In the genomic region with DNA sequence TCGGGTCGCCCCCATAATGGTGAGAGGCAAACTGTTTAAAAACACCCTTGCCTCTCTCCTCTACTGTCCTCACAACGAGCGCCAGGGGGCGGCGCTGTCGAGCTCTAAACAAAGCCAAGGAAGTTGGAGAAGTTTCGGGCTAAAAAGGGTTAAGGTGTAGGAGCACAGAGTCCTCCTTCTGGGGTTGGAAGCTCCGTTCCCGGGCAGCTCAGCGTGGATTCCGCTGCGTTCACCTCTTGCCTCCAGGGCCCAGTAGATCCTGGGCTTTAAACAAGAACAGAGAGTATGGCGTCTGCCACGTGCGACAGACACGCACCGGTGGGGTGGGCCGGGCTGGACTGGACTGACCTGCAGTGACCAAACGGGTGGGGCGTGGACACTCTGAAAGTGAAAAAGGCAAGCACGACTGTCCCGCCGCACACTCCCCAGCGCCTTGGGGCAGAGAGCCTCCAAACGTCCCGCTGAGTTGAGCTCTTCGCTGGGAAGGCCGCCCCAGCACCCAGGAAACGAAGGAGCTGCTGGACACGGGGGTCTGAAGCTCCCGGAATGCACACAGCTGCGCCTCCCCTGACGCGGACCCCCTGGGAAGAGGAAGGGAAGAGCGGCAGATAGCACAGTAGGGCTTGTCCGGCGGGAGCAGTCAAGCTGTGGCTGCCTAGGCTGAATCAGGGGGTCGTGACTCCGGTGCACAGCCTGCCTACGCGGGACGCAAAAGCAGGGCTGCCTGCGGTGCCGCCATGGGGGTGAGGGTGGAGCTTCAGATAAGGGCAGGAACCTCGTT, we compare ENCODE assay signal across 9 cellular contexts. TPM values are rescaled to one million over a fixed set of nuclear protein-coding genes. Genes with fewer than 3 reads are reported as not detected.
DNase-seq lines count a peak whose midpoint lies in the region; ATAC-seq, FAIRE-seq and TF ChIP-seq lines count a peak whose summit lies in the region.
"Had no signal": no experiment of that assay in that cellular context is flagged by ENCODE, and none has a peak within 500 bp of the region (broad histone marks: within the 10 kb centered on the region; RNA-seq: fewer than 3 reads in every experiment).

No MANE protein-coding gene starts in this region.

- peak; percentile 72 for TF ChIP-seq POLR2A in K562 (conservative IDR thresholded peaks at IDR 0.05)

- no peak overlapping the region for H3K27ac Mint-ChIP-seq in naive thymus-derived CD8-positive, alpha-beta T cell

- peak overlapping the region; percentile 96 for H2AFZ ChIP-seq in K562 (ENCODE audit: low read depth, low read length)

- H3K4me1 ChIP-seq in K562 (replicated peaks in 1 of 2; ENCODE audit: control insufficient read depth in 2 of 2, insufficient read depth in 2 of 2, low read length in 2 of 2) (peaks cover 15 to 51% of the 10 kb centered on the region in 2 experiments; a peak in 4 of 5 replicates), iPS-15b (ENCODE audit: control insufficient read depth, insufficient read depth, low read length) (peaks cover 2% of the 10 kb centered on the region)

- H3K9me3 Mint-ChIP-seq in naive thymus-derived CD8-positive, alpha-beta T cell, result peaks cover 0 to 4% (median 0%) of the 10 kb centered on the region in 9 donors

- H3K4me1 Mint-ChIP-seq in naive thymus-derived CD8-positive, alpha-beta T cell, result peaks cover 0 to 6% (median 6%) of the 10 kb centered on the region in 4 donors

- H3K9ac ChIP-seq in K562 (ENCODE audit: insufficient read depth in 1 of 2, low read depth in 2 of 2, low read length in 2 of 2), result peak overlapping the region; percentile 90 to 96
- H3K9ac ChIP-seq in iPS-15b (ENCODE audit: low read depth, low read length), result peak overlapping the region; percentile 79

- H3K9me3 ChIP-seq in K562 (replicated peaks; ENCODE audit: control insufficient read depth, insufficient read depth, low read depth, low read length) (no peaks in the 10 kb centered on the region), iPS-15b (ENCODE audit: control insufficient read depth, insufficient read depth, low read length) (no peaks in the 10 kb centered on the region)

- no peaks in the 10 kb centered on the region for H4K20me1 ChIP-seq in K562 (replicated peaks; ENCODE audit: control insufficient read depth, insufficient read depth, low read length)

- peak; percentile 91 for ATAC-seq in K562
- ATAC-seq in naive thymus-derived CD8-positive, alpha-beta T cell, result no peak
- ATAC-seq in GM19395 (IDR thresholded peaks at IDR 0.05; ENCODE audit: unreplicated experiment), result no peak

- DNase-seq in GM10248 (ENCODE audit: extremely low spot score), result peak; percentile 47
- peak; percentile 20 to 40 for DNase-seq in NCI-H1930 (lab: John Stamatoyannopoulos, UW)
- peak; percentile 61 to 92 (median 67) for DNase-seq in K562 (ENCODE audit: extremely low read depth in 1 of 4, low spot score in 3 of 4)
- DNase-seq in retina, result peak; percentile 81
- DNase-seq in GM19240 (ENCODE audit: insufficient read length, low spot score), result no peak
- DNase-seq in naive thymus-derived CD8-positive, alpha-beta T cell, result no peak

- H3K36me3 ChIP-seq in K562 (ENCODE audit: control insufficient read depth, insufficient read depth, low read length) (no peaks in the 10 kb centered on the region), iPS-15b (ENCODE audit: control insufficient read depth, insufficient read depth, low read length) (no peaks in the 10 kb centered on the region)

- H3K27me3 ChIP-seq in K562 (ENCODE audit: control insufficient read depth in 2 of 2, insufficient read depth in 2 of 2, low read length in 2 of 2), result no peaks in the 10 kb centered on the region
- H3K27me3 ChIP-seq in iPS-15b (ENCODE audit: control insufficient read depth, insufficient read depth, low read length), result peaks cover 64% of the 10 kb centered on the region

- intact Hi-C loops in K562 (cut with micrococcal nuclease), result loop anchor here (2.0 to 10.0 kb wide), 5 partner anchors 81 to 294 kb away; no protein-coding TSS in a partner anchor

- POLR2A ChIA-PET in GM10248 (lab: Yijun Ruan, JAX) (interaction anchor here (0.9 kb wide), 1 partner anchor 8 kb away, joined by 3 read pairs; no protein-coding TSS in a partner anchor), K562 (lab: Yijun Ruan, JAX) (interaction anchor here (0.7 to 2.5 kb wide), 13 partner anchors 9 to 382 kb away, joined by 3 to 11 read pairs (median 4); no protein-coding TSS in a partner anchor)
- POLR2A ChIA-PET in naive thymus-derived CD8-positive, alpha-beta T cell (lab: Charles Lee), result no interaction called here

- H3K36me3 Mint-ChIP-seq in naive thymus-derived CD8-positive, alpha-beta T cell, result peaks cover 0 to 4% (median 2%) of the 10 kb centered on the region in 3 donors

- BruUV-seq in K562 (replicated peaks; lab: Mats Ljungman, UMichigan), result TSS peak; percentile 88

- in situ Hi-C loops in K562 (cut with MboI), result loop anchor here (10.0 kb wide), 1 partner anchor 294 kb away; no protein-coding TSS in a partner anchor

- WGBS in K562 (ENCODE audit: insufficient coverage, low coverage, missing lambda C conversion rate), result 2% methylated on average over 23 of the region's 46 CpGs

- TF ChIP-seq EP300 in K562 (IDR thresholded peaks at IDR 0.05; ENCODE audit: low read length), result no peak

- CTCF ChIA-PET in GM10248 (lab: Yijun Ruan, JAX), result interaction anchor here (0.7 to 4.6 kb wide), 42 partner anchors 8 to 556 kb away, joined by 3 to 33 read pairs (median 4); a partner anchor contains a TSS
- CTCF ChIA-PET in K562 (lab: Yijun Ruan, JAX; ENCODE audit: low intra/inter-chr PET ratio), result interaction anchor here (0.9 to 1.0 kb wide), 3 partner anchors 150 to 185 kb away, joined by 4 to 6 read pairs (median 5); no protein-coding TSS in a partner anchor

- FAIRE-seq in K562 (lab: Jason Lieb, UNC), result peak; percentile 91

- peak; percentile 72 to 89 for TF ChIP-seq RAD21 in K562 (CRISPR knock-in tag; conservative IDR thresholded peaks at IDR 0.05 in 1 of 2, IDR thresholded peaks at IDR 0.05 in 1 of 2)

- peak; percentile 36 for TF ChIP-seq CTCF in GM10248 (IDR thresholded peaks at IDR 0.05; ENCODE audit: control extremely low read depth, extremely low read depth, low read depth, missing control alignments)
- peak; percentile 80 to 83 (median 80) for TF ChIP-seq CTCF in K562 (IDR thresholded peaks at IDR 0.05 in 2 of 3, conservative IDR thresholded peaks at IDR 0.05 in 1 of 3; ENCODE audit: insufficient read depth in 2 of 3, low read depth in 1 of 3, low read length in 3 of 3)

- H3K4me3 ChIP-seq in K562 (peak overlapping the region; percentile 35), iPS-15b (ENCODE audit: low read depth, low read length) (peak overlapping the region; percentile 75)

- H3K27ac ChIP-seq in K562 (ENCODE audit: extremely low read depth, low read depth, low read length), result peak overlapping the region; percentile 84

- peak overlapping the region; percentile 77 for H3K4me2 ChIP-seq in K562 (ENCODE audit: insufficient read depth, low read length)

- H3K27me3 Mint-ChIP-seq in naive thymus-derived CD8-positive, alpha-beta T cell, result peaks cover 17 to 56% (median 30%) of the 10 kb centered on the region in 5 donors

- no peaks in the 10 kb centered on the region for H3K79me2 ChIP-seq in K562 (ENCODE audit: control insufficient read depth, insufficient read depth, low read length)

- no peaks in the 10 kb centered on the region for H3K9me1 ChIP-seq in K562 (ENCODE audit: control insufficient read depth, insufficient read depth, low read length)

- H3K4me3 Mint-ChIP-seq in naive thymus-derived CD8-positive, alpha-beta T cell, result peak overlapping the region in 1 of 10 donors; percentile 24

RNA-seq across cellular contexts. Expression of a gene that starts 1.6 kb away (rescaled TPM):
- 0.99 and 1.1 TPM in 2 replicates for total RNA-seq in K562 (2011; cell fraction: chromatin; rRNA removed; ENCODE audit: low replicate concordance)
- 0.79 and 1.0 TPM in 2 replicates for total RNA-seq in K562 (2011; cell fraction: nucleolus; rRNA removed)
- 0.51 and 1.1 TPM in 2 replicates for total RNA-seq in K562 (2011; cell fraction: nucleoplasm; rRNA removed)
- total RNA-seq in K562 (2014; rRNA removed), result 0.24 and 0.36 TPM in 2 replicates
- total RNA-seq in K562 (2014; rRNA removed; fragmentation: Illumina TruSeq; extraction: Trizol), result 0.11 and 0.13 TPM in 2 replicates
- total RNA-seq in K562 (2015; rRNA removed; fragmentation: Illumina TruSeq; extraction: Trizol), result 0.22 and 0.26 TPM in 2 replicates
- total RNA-seq in K562 (2021), result 0.47 and 0.49 TPM in 2 replicates
- 0.24 and 0.40 TPM in 2 replicates for polyA plus RNA-seq in K562 (2011; rRNA removed)
- 0.24 and 0.94 TPM in 2 replicates for polyA plus RNA-seq in K562 (2011; cell fraction: cytosol; rRNA removed)
- 0.60 and 2.4 TPM in 2 replicates for polyA plus RNA-seq in K562 (2011; cell fraction: nucleus; rRNA removed)
- polyA plus RNA-seq in K562 (2012), result 0.31 and 0.32 TPM in 2 replicates
- 0.25 and 0.36 TPM in 2 replicates for polyA plus RNA-seq in K562 (2014; fragmentation: Illumina TruSeq; extraction: Trizol)
- under 1 TPM; 0.07 to 0.10 TPM for polyA plus RNA-seq in K562 (2014; fragmentation: Nextera tagmentation; extraction: Ambion mirVana)
- 0.33 and 0.35 TPM in 2 replicates for polyA plus RNA-seq in K562 (2014; rRNA removed)
- 0.24 and 0.28 TPM in 2 replicates for polyA minus RNA-seq in K562 (2011; rRNA and poly(A)+ RNA removed)
- 0.36 and 0.86 TPM in 2 replicates for polyA minus RNA-seq in K562 (2011; cell fraction: cytosol; rRNA and poly(A)+ RNA removed)
- 0.22 and 0.40 TPM in 2 replicates for polyA minus RNA-seq in K562 (2011; cell fraction: nucleus; rRNA and poly(A)+ RNA removed)
- under 1 TPM; 0.13 to 0.27 TPM for total RNA-seq in naive thymus-derived CD8-positive, alpha-beta T cell
- polyA plus RNA-seq in naive thymus-derived CD8-positive, alpha-beta T cell, result not detected

RNA-seq across cellular contexts. Expression of a gene that starts 15.9 kb away (rescaled TPM):
- total RNA-seq in K562 (2011; cell fraction: chromatin; rRNA removed; ENCODE audit: low replicate concordance), result not detected in 2 replicates
- not detected in 2 replicates for total RNA-seq in K562 (2011; cell fraction: nucleolus; rRNA removed)
- total RNA-seq in K562 (2011; cell fraction: nucleoplasm; rRNA removed), result not detected in 2 replicates
- total RNA-seq in K562 (2014; rRNA removed), result not detected in 2 replicates
- total RNA-seq in K562 (2014; rRNA removed; fragmentation: Illumina TruSeq; extraction: Trizol), result not detected in 2 replicates
- not detected in 2 replicates for total RNA-seq in K562 (2015; rRNA removed; fragmentation: Illumina TruSeq; extraction: Trizol)
- not detected in 2 replicates for total RNA-seq in K562 (2021)
- polyA plus RNA-seq in K562 (2011; rRNA removed), result not detected in 2 replicates
- not detected in 2 replicates for polyA plus RNA-seq in K562 (2011; cell fraction: cytosol; rRNA removed)
- not detected in 2 replicates for polyA plus RNA-seq in K562 (2011; cell fraction: nucleus; rRNA removed)
- polyA plus RNA-seq in K562 (2012), result not detected in 2 replicates
- polyA plus RNA-seq in K562 (2014; fragmentation: Illumina TruSeq; extraction: Trizol), result not detected in 2 replicates
- polyA plus RNA-seq in K562 (2014; fragmentation: Nextera tagmentation; extraction: Ambion mirVana), result not detected
- not detected in 2 replicates for polyA plus RNA-seq in K562 (2014; rRNA removed)
- not detected in 2 replicates for polyA minus RNA-seq in K562 (2011; rRNA and poly(A)+ RNA removed)
- not detected in 2 replicates for polyA minus RNA-seq in K562 (2011; cell fraction: cytosol; rRNA and poly(A)+ RNA removed)
- polyA minus RNA-seq in K562 (2011; cell fraction: nucleus; rRNA and poly(A)+ RNA removed), result not detected in 2 replicates
- total RNA-seq in naive thymus-derived CD8-positive, alpha-beta T cell, result not detected
- polyA plus RNA-seq in naive thymus-derived CD8-positive, alpha-beta T cell, result not detected
- total RNA-seq: subcutaneous adipose tissue had no signal

RNA-seq across cellular contexts. Expression of a gene that starts 35.1 kb away (rescaled TPM):
- total RNA-seq in K562 (2011; cell fraction: chromatin; rRNA removed; ENCODE audit: low replicate concordance), result 0.16 and 0.39 TPM in 2 replicates
- 0.26 and 0.33 TPM in 2 replicates for total RNA-seq in K562 (2011; cell fraction: nucleolus; rRNA removed)
- 0.44 and 0.61 TPM in 2 replicates for total RNA-seq in K562 (2011; cell fraction: nucleoplasm; rRNA removed)
- 0.05 and 0.12 TPM in 2 replicates for total RNA-seq in K562 (2014; rRNA removed)
- total RNA-seq in K562 (2014; rRNA removed; fragmentation: Illumina TruSeq; extraction: Trizol), result 0.04 and 0.10 TPM in 2 replicates
- 0.04 TPM in 2 replicates for total RNA-seq in K562 (2015; rRNA removed; fragmentation: Illumina TruSeq; extraction: Trizol)
- total RNA-seq in K562 (2021), result 0.20 and 0.25 TPM in 2 replicates
- polyA plus RNA-seq in K562 (2011; rRNA removed), result 0.12 and 0.20 TPM in 2 replicates
- 0.09 and 0.15 TPM in 2 replicates for polyA plus RNA-seq in K562 (2011; cell fraction: cytosol; rRNA removed)
- 0.17 and 0.21 TPM in 2 replicates for polyA plus RNA-seq in K562 (2011; cell fraction: nucleus; rRNA removed)
- 0.03 and 0.06 TPM in 2 replicates for polyA plus RNA-seq in K562 (2012)
- polyA plus RNA-seq in K562 (2014; fragmentation: Illumina TruSeq; extraction: Trizol), result 0.07 TPM in 2 replicates
- polyA plus RNA-seq in K562 (2014; fragmentation: Nextera tagmentation; extraction: Ambion mirVana), result under 1 TPM; 0.03 TPM
- polyA plus RNA-seq in K562 (2014; rRNA removed), result 0.03 and 0.08 TPM in 2 replicates
- polyA minus RNA-seq in K562 (2011; rRNA and poly(A)+ RNA removed), result 0.21 and 0.42 TPM in 2 replicates
- polyA minus RNA-seq in K562 (2011; cell fraction: cytosol; rRNA and poly(A)+ RNA removed), result 0.27 and 0.29 TPM in 2 replicates
- polyA minus RNA-seq in K562 (2011; cell fraction: nucleus; rRNA and poly(A)+ RNA removed), result under 0.01 and 0.13 TPM in 2 replicates
- total RNA-seq in naive thymus-derived CD8-positive, alpha-beta T cell, result under 1 TPM; 0.10 to 0.11 TPM
- under 1 TPM in 2 of 3 donors, not detected in 1; 0.03 to 0.20 TPM for polyA plus RNA-seq in naive thymus-derived CD8-positive, alpha-beta T cell

Comparison
In these comparisons a context has a peak if more than half of its experiments do, and no peak if none do; other contexts are left out.
1. DNase-seq: peak in GM10248 (single experiment), NCI-H1930 (2 of 2), K562 (4 of 4) and retina (single experiment); none in GM19240 (single experiment) and naive thymus-derived CD8-positive, alpha-beta T cell (0 of 10).